ENCODE assay signal across 8 cellular contexts in genomic region chr19:38634757-38635482, GRCh38. TPM values are rescaled to one million over a fixed set of nuclear protein-coding genes. Genes with fewer than 3 reads are reported as not detected.
DNase-seq lines count a peak whose midpoint lies in the region; ATAC-seq and TF ChIP-seq lines count a peak whose summit lies in the region.

No MANE protein-coding gene starts in this region.

- CTCF ChIA-PET in Panc1 (lab: Charles Lee): interaction anchor here (0.5 to 3.1 kb wide), 52 partner anchors 7 to 1692 kb away, joined by 3 to 66 read pairs (median 5); partner anchors contain the start of genes ACTN4, EIF3K, FAM98C and GGN

- H3K4me1 ChIP-seq in GM23248 (ENCODE audit: insufficient read depth) (no peaks in the 10 kb centered on the region), Panc1 (ENCODE audit: control insufficient read depth, insufficient read depth, low read length) (peaks cover 4% of the 10 kb centered on the region; the same call in 1 of the 2 replicates), tibial artery (peaks cover 0 to 9% (median 0%) of the 10 kb centered on the region in 4 donors)

- H3K27me3 Mint-ChIP-seq in activated T-helper 17 cell treated with anti-CD3 and anti-CD28 coated beads, Interleukin-2, amount 50 U/mL, for 72 hours: no peaks in the 10 kb centered on the region

- peaks cover 3% of the 10 kb centered on the region; the same call in 1 of the 2 replicates for H3K36me3 ChIP-seq in GM23248 (ENCODE audit: low read depth)
- H3K36me3 ChIP-seq in Panc1 (ENCODE audit: control insufficient read depth, insufficient read depth, low read length): peaks cover 27% of the 10 kb centered on the region
- H3K36me3 ChIP-seq in tibial artery: peaks cover 6 to 74% (median 49%) of the 10 kb centered on the region in 3 donors

- ATAC-seq in Panc1 (peak; percentile 73), GM18498 (IDR thresholded peaks at IDR 0.05; ENCODE audit: unreplicated experiment) (no peak)
- no peak for ATAC-seq in activated T-helper 17 cell treated with anti-CD3 and anti-CD28 coated beads, Interleukin-2, amount 50 U/mL, for 72 hours (replicated peaks)

- in situ Hi-C loops in GM23248 (cut with MboI): loop anchor here (10.0 kb wide), 1 partner anchor 220 kb away; no protein-coding TSS in a partner anchor
- in situ Hi-C loops in Panc1 (cut with HindIII; ENCODE audit: low pct_unique_long_range_greater_than_20kb, low sequenced_read_pairs): no loop called here

- 0 out of 2 replicates have a peak, but pooled peaks cover 4% of the 10 kb centered on the region for H3F3A ChIP-seq in GM23248 (ENCODE audit: insufficient read depth)

- H3K9me3 Mint-ChIP-seq in activated T-helper 17 cell treated with anti-CD3 and anti-CD28 coated beads, Interleukin-2, amount 50 U/mL, for 72 hours: no peaks in the 10 kb centered on the region

- no peaks in the 10 kb centered on the region for H3K9me3 ChIP-seq in GM23248 (ENCODE audit: low read depth)
- H3K9me3 ChIP-seq in Panc1 (ENCODE audit: control insufficient read depth, insufficient read depth, low read depth, low read length): no peaks in the 10 kb centered on the region
- no peaks in the 10 kb centered on the region for H3K9me3 ChIP-seq in tibial artery

- 63 to 66% methylated on average over 17 of the region's 17 CpGs for WGBS in GM23248 (ENCODE audit: low coverage in 1 of 2, low lambda C conversion rate in 2 of 2, missing lambda C conversion rate in 2 of 2), 2 experiments

- intact Hi-C loops in Panc1 (cut with micrococcal nuclease; ENCODE audit: unreplicated experiment): loop anchor here (1.0 to 10.0 kb wide), 4 partner anchors 78 to 230 kb away; partner anchors contain the start of gene FAM98C
- intact Hi-C loops in tibial artery (cut with DNase I; ENCODE audit: low total_unique reads): loop anchor here (5.0 kb wide), 2 partner anchors 118 to 233 kb away; partner anchors contain the start of gene FAM98C

- no peak overlapping the region for H2AFZ ChIP-seq in GM23248

- no peak overlapping the region for H3K4me2 ChIP-seq in GM23248 (ENCODE audit: unreplicated experiment)

- TSS peak; percentile 24 for BruUV-seq in Panc1 (replicated peaks; lab: Mats Ljungman, UMichigan)

- peaks cover 14% of the 10 kb centered on the region for H3K4me1 Mint-ChIP-seq in activated T-helper 17 cell treated with anti-CD3 and anti-CD28 coated beads, Interleukin-2, amount 50 U/mL, for 72 hours

- peak overlapping the region; percentile 65 for H3K27ac Mint-ChIP-seq in activated T-helper 17 cell treated with anti-CD3 and anti-CD28 coated beads, Interleukin-2, amount 50 U/mL, for 72 hours

- TF ChIP-seq CTCF in Panc1 (IDR thresholded peaks at IDR 0.05) (no peak), fibroblast of mammary gland (conservative IDR thresholded peaks at IDR 0.05; ENCODE audit: control insufficient read depth, insufficient read depth, low read depth, low read length) (peak; percentile 94), tibial artery (IDR thresholded peaks at IDR 0.05) (peak; percentile 90 to 97)

- no peaks in the 10 kb centered on the region for H3K79me2 ChIP-seq in GM23248 (ENCODE audit: insufficient read depth)

- DNase-seq in Ammon's horn (ENCODE audit: low spot score): peak; percentile 62
- peak; percentile 67 for DNase-seq in GM23248
- no peak for DNase-seq in Panc1 (ENCODE audit: low read depth, low spot score)
- peak; percentile 61 for DNase-seq in fibroblast of mammary gland (ENCODE audit: low read depth)
- DNase-seq in nucleus accumbens (lab: John Stamatoyannopoulos, UW): peak in 48 of 56 donors; percentile 5 to 83 (median 30)
- peak; percentile 63 to 84 for DNase-seq in tibial artery

- no peak overlapping the region for H3K4me3 ChIP-seq in GM23248
- no peak overlapping the region for H3K4me3 ChIP-seq in Panc1 (ENCODE audit: low read depth in 2 of 2, low read length in 2 of 2)
- H3K4me3 ChIP-seq in fibroblast of mammary gland (ENCODE audit: control insufficient read depth, low read depth, low read length): no peak overlapping the region
- no peak overlapping the region for H3K4me3 ChIP-seq in tibial artery

- peak overlapping the region; percentile 9 for H3K4me3 Mint-ChIP-seq in activated T-helper 17 cell treated with anti-CD3 and anti-CD28 coated beads, Interleukin-2, amount 50 U/mL, for 72 hours

- no peaks in the 10 kb centered on the region for H4K20me1 ChIP-seq in GM23248 (ENCODE audit: insufficient read depth)

- H3K9ac ChIP-seq in GM23248: no peak overlapping the region

- no peaks in the 10 kb centered on the region for H3K9me2 ChIP-seq in GM23248 (ENCODE audit: insufficient read depth)

- POLR2A ChIA-PET in Panc1 (lab: Charles Lee): interaction anchor here (0.5 to 2.0 kb wide), 13 partner anchors 12 to 1830 kb away, joined by 3 to 6 read pairs (median 4); partner anchors contain the start of genes ACTN4, EIF3K, FAM98C and MAP4K1

- no peak overlapping the region for H3K27ac ChIP-seq in GM23248
- no peak overlapping the region for H3K27ac ChIP-seq in Panc1 (ENCODE audit: low read length)
- H3K27ac ChIP-seq in tibial artery: peak overlapping the region in 1 of 2 donors; percentile 25

- no peaks in the 10 kb centered on the region for H3K27me3 ChIP-seq in GM23248 (replicated peaks; ENCODE audit: insufficient read depth)
- H3K27me3 ChIP-seq in Panc1 (ENCODE audit: control insufficient read depth, insufficient read depth, low read length): no peaks in the 10 kb centered on the region
- no peaks in the 10 kb centered on the region for H3K27me3 ChIP-seq in tibial artery

- H3K36me3 Mint-ChIP-seq in activated T-helper 17 cell treated with anti-CD3 and anti-CD28 coated beads, Interleukin-2, amount 50 U/mL, for 72 hours (ENCODE audit: low read depth): peaks cover 64% of the 10 kb centered on the region

RNA-seq across cellular contexts. Expression of gene ACTN4, which starts 12.5 kb away (rescaled TPM):
- total RNA-seq in GM23248 (2014; rRNA removed; shearing (Covaris generic)): 467 and 477 TPM in 2 replicates
- 84.6 and 85.7 TPM in 2 replicates for polyA plus RNA-seq in GM23248 (2016; fragmentation: Nextera tagmentation; extraction: Ambion mirVana)
- total RNA-seq in Panc1 (2021; ENCODE audit: unreplicated experiment): 3,297 TPM
- polyA plus RNA-seq in Panc1 (2012; ENCODE audit: insufficient read length): 5,405 TPM
- 100 to 1,000 TPM; 312 to 393 TPM for total RNA-seq in activated T-helper 17 cell treated with anti-CD3 and anti-CD28 coated beads, Interleukin-2, amount 50 U/mL, for 72 hours

RNA-seq across cellular contexts. Expression of gene EIF3K, which starts 15.9 kb away (rescaled TPM):
- 270 and 295 TPM in 2 replicates for total RNA-seq in GM23248 (2014; rRNA removed; shearing (Covaris generic))
- polyA plus RNA-seq in GM23248 (2016; fragmentation: Nextera tagmentation; extraction: Ambion mirVana): 143 and 151 TPM in 2 replicates
- total RNA-seq in Panc1 (2021; ENCODE audit: unreplicated experiment): 2,011 TPM
- 2,958 TPM for polyA plus RNA-seq in Panc1 (2012; ENCODE audit: insufficient read length)
- total RNA-seq in activated T-helper 17 cell treated with anti-CD3 and anti-CD28 coated beads, Interleukin-2, amount 50 U/mL, for 72 hours: 100 to 1,000 TPM; 172 to 301 TPM

RNA-seq across cellular contexts. Expression of gene MAP4K1, which starts 17.2 kb away (rescaled TPM):
- not detected in 2 replicates for total RNA-seq in GM23248 (2014; rRNA removed; shearing (Covaris generic))
- 0.63 and 1.0 TPM in 2 replicates for polyA plus RNA-seq in GM23248 (2016; fragmentation: Nextera tagmentation; extraction: Ambion mirVana)
- total RNA-seq in Panc1 (2021; ENCODE audit: unreplicated experiment): 11.1 TPM
- polyA plus RNA-seq in Panc1 (2012; ENCODE audit: insufficient read length): 9.2 TPM
- 100 to 1,000 TPM; 310 to 354 TPM for total RNA-seq in activated T-helper 17 cell treated with anti-CD3 and anti-CD28 coated beads, Interleukin-2, amount 50 U/mL, for 72 hours

Comparison
In these comparisons a context has a peak if more than half of its experiments do, and no peak if none do; other contexts are left out.
1. RNA of gene MAP4K1, which starts 17.2 kb away (total RNA-seq): 310 to 354 TPM in activated T-helper 17 cell treated with anti-CD3 and anti-CD28 coated beads, Interleukin-2, amount 50 U/mL, for 72 hours; 11.1 TPM in Panc1 (single experiment) and not detected in GM23248; every median in the first group is over 10 times any median in the second.